28 cellular contexts compared by ENCODE assay signal in the genomic region with DNA sequence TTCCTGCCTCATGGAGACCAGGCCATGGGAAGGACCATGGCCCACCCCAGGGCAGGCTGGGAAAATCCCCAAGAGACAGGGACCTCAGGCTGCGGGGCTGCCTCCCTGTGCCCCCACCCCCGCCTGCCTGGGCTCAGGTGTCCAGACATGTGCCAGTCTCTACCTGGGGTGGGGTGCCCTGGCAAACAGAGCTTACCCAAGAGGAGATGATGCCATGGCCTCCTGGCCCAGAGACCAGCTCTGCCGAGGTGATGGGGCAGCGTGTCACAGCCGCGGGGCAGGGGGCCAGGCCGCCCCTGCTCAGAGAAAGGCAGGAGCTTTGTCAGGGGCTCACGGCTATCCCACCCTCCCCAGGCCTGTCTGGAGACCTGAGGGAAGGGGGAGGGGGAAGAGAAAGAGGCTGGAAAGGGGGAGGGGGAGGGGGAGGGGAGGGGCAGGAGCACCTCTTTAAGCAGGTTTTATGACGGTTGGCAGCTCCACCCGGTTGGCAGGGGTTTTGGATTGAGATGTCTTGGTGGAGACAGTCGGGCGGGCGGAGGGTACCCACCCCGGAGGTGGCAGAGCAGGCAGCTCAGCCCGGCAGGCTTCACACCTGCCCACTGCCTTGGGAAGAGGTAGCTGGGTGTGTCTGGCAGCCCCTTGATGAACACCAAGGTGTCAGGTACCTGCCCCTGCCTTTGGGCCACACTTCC.
"Had no signal": no experiment of that assay in that cellular context is flagged by ENCODE, and none has a peak within 500 bp of the region (broad histone marks: within the 10 kb centered on the region; RNA-seq: fewer than 3 reads in every experiment).

No MANE protein-coding gene starts in this region.

- DNase-seq: activated CD4-positive, alpha-beta memory T cell treated with anti-CD3 and anti-CD28 coated beads for 36 hours; activated CD4-positive, alpha-beta T cell treated with anti-CD3 and anti-CD28 coated beads, Interleukin-2, amount 10 ng/mL, durations not matched to agents 24 days and 14 days; activated CD4-positive, CD25-positive, alpha-beta regulatory T cell treated with anti-CD3 and anti-CD28 coated beads, Interleukin-2, amount 50 U/mL, for 72 hours; activated CD8-positive, alpha-beta memory T cell treated with anti-CD3 and anti-CD28 coated beads, Interleukin-2, amount 50 U/mL, for 4 hours; activated effector memory CD4-positive, alpha-beta T cell treated with anti-CD3 and anti-CD28 coated beads, Interleukin-2, amount 50 U/mL, for 16 hours; activated naive CD4-positive, alpha-beta T cell treated with anti-CD3 and anti-CD28 coated beads for 36 hours; activated naive CD8-positive, alpha-beta T cell treated with anti-CD3 and anti-CD28 coated beads for 36 hours; activated T-cell treated with anti-CD3 and anti-CD28 coated beads, Interleukin-2, amount 50 U/mL, for 1 hour; adrenal gland; aorta; body of pancreas; cerebellar nuclear complex; colonic mucosa; effector CD8-positive, alpha-beta T cell; kidney; left colon; mammary epithelial cell; naive B cell; nephron progenitor cell; right cardiac atrium; spleen; stimulated activated naive CD4-positive, alpha-beta T cell; T1000; WERI-Rb-1 had no signal

- FAIRE-seq: frontal cortex, kidney had no signal

- H3K4me1 ChIP-seq: adrenal gland, body of pancreas, colonic mucosa, tibial nerve had no signal

- H3K27ac ChIP-seq: adrenal gland, body of pancreas, colonic mucosa, hepatocyte, spleen, tibial nerve, WERI-Rb-1 had no signal

- H3K4me2 ChIP-seq: hepatocyte had no signal

- ATAC-seq: body of pancreas, left colon, right cardiac atrium had no signal

- H3K27me3 ChIP-seq: adrenal gland, body of pancreas, cardiac muscle cell had no signal

- H3K79me2 ChIP-seq: hepatocyte had no signal

- H3K4me3 ChIP-seq: adrenal gland, body of pancreas, cardiac muscle cell, colonic mucosa, hepatocyte, spleen, tibial nerve had no signal

- H3K9me3 ChIP-seq: adrenal gland, body of pancreas, colonic mucosa, spleen, tibial nerve had no signal

- H2AFZ ChIP-seq: hepatocyte had no signal

- H3K36me3 ChIP-seq: adrenal gland, cardiac muscle cell, colonic mucosa, spleen, tibial nerve, WERI-Rb-1 had no signal
